ENCODE assay signal across 14 cellular contexts in the genomic region with DNA sequence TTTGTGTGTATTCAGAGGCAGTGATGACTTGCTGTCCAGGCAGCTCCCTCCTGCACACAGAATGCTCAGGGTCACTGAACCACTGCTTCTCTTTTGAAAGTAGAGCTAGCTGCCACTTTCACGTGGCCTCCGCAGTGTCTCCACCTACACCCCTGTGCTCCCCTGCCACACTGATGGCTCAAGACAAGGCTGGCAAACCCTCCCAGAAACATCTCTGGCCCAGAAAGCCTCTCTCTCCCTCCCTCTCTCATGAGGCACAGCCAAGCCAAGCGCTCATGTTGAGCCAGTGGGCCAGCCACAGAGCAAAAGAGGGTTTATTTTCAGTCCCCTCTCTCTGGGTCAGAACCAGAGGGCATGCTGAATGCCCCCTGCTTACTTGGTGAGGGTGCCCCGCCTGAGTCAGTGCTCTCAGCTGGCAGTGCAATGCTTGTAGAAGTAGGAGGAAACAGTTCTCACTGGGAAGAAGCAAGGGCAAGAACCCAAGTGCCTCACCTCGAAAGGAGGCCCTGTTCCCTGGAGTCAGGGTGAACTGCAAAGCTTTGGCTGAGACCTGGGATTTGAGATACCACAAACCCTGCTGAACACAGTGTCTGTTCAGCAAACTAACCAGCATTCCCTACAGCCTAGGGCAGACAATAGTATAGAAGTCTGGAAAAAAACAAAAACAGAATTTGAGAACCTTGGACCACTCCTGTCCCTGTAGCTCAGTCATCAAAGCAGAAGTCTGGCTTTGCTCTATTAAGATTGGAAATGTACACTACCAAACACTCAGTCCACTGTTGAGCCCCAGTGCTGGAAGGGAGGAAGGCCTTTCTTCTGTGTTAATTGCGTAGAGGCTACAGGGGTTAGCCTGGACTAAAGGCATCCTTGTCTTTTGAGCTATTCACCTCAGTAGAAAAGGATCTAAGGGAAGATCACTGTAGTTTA. TPM values are rescaled to one million over a fixed set of nuclear protein-coding genes. Genes with fewer than 3 reads are reported as not detected.
DNase-seq lines count a peak whose midpoint lies in the region; ATAC-seq and TF ChIP-seq lines count a peak whose summit lies in the region.
"Had no signal": no experiment of that assay in that cellular context is flagged by ENCODE, and none has a peak within 500 bp of the region (broad histone marks: within the 10 kb centered on the region; RNA-seq: fewer than 3 reads in every experiment).

No MANE protein-coding gene starts in this region.

- no peak overlapping the region for H2AFZ ChIP-seq in smooth muscle cell (ENCODE audit: low read depth)

- TF ChIP-seq CTCF in smooth muscle cell (IDR thresholded peaks at IDR 0.05; ENCODE audit: borderline replicate concordance, insufficient read depth, poor library complexity, severe bottlenecking) (no peak), spleen (IDR thresholded peaks at IDR 0.05 in 8 of 11, conservative IDR thresholded peaks at IDR 0.05 in 3 of 11) (no peak)

- no peaks in the 10 kb centered on the region for H3K9me3 Mint-ChIP-seq in activated T-cell treated with anti-CD3 and anti-CD28 coated beads, Interleukin-2, amount 50 U/mL, for 4 hours
- H3K9me3 Mint-ChIP-seq: activated CD4-positive, alpha-beta T cell treated with anti-CD3 and anti-CD28 coated beads, Interleukin-2, amount 10 ng/mL, durations not matched to agents 7 days and 5 days had no signal

- intact Hi-C loops in spleen (cut with DNase I; ENCODE audit: low total_unique reads) = no loop called here

- H3K36me3 Mint-ChIP-seq in activated T-cell treated with anti-CD3 and anti-CD28 coated beads, Interleukin-2, amount 50 U/mL, for 4 hours (ENCODE audit: insufficient read depth) = peaks cover 17% of the 10 kb centered on the region

- no peak for ATAC-seq in activated T-cell treated with anti-CD3 and anti-CD28 coated beads, Interleukin-2, amount 50 U/mL, for 4 hours
- ATAC-seq in HG03025 (IDR thresholded peaks at IDR 0.05; ENCODE audit: low FRiP score, unreplicated experiment) = no peak

- H3K4me2 ChIP-seq in smooth muscle cell = no peak overlapping the region

- peak; percentile 17 for DNase-seq in DMS 273 (lab: John Stamatoyannopoulos, UW; ENCODE audit: unreplicated experiment)
- DNase-seq in DMS 273 treated with DMSO at 0.1 percent for 48 hours (lab: John Stamatoyannopoulos, UW) = no peak
- DNase-seq in amniotic epithelial cell (ENCODE audit: low read depth) = peak; percentile 32
- peak; percentile 48 for DNase-seq in kidney tubule cell (ENCODE audit: low spot score)
- no peak for DNase-seq in smooth muscle cell (lab: John Stamatoyannopoulos, UW; ENCODE audit: unreplicated experiment)
- no peak for DNase-seq in spleen
- DNase-seq in activated T-cell treated with anti-CD3 and anti-CD28 coated beads, Interleukin-2, amount 50 U/mL, for 4 hours = no peak
- DNase-seq: 8988T; activated CD4-positive, alpha-beta T cell treated with anti-CD3 and anti-CD28 coated beads, Interleukin-2, amount 10 ng/mL, durations not matched to agents 7 days and 5 days; DMS79; NCI-H526 treated with DMSO at 0.1 percent for 48 hours; stimulated activated CD4-positive, alpha-beta T cell treated with anti-CD3 and anti-CD28 coated beads, Interleukin-15, amount 100 ng/mL, for 24 hours had no signal

- 80% methylated on average over 6 of the region's 6 CpGs for WGBS in smooth muscle cell (ENCODE audit: low lambda C conversion rate)
- 75 to 93% (median 89%) methylated on average over 6 of the region's 6 CpGs for WGBS in spleen, 5 donors

- H3K4me1 ChIP-seq in smooth muscle cell (ENCODE audit: low read depth) = peaks cover 4% of the 10 kb centered on the region
- peaks cover 0 to 21% (median 6%) of the 10 kb centered on the region in 6 donors for H3K4me1 ChIP-seq in spleen

- H3K27ac ChIP-seq in smooth muscle cell (ENCODE audit: low read depth) = peak overlapping the region; percentile 92
- H3K27ac ChIP-seq in spleen = peak overlapping the region in 1 of 8 donors; percentile 21

- peaks cover 59% of the 10 kb centered on the region for H3F3A ChIP-seq in smooth muscle cell (ENCODE audit: low read depth)

- no peak for TF ChIP-seq POLR2A in spleen (IDR thresholded peaks at IDR 0.05)

- peaks cover under 1% of the 10 kb centered on the region for H3K79me2 ChIP-seq in smooth muscle cell (ENCODE audit: low read depth)

- H3K4me3 Mint-ChIP-seq in activated T-cell treated with anti-CD3 and anti-CD28 coated beads, Interleukin-2, amount 50 U/mL, for 4 hours = no peak overlapping the region
- H3K4me3 Mint-ChIP-seq: activated CD4-positive, alpha-beta T cell treated with anti-CD3 and anti-CD28 coated beads, Interleukin-2, amount 10 ng/mL, durations not matched to agents 7 days and 5 days had no signal

- H3K27me3 Mint-ChIP-seq in activated T-cell treated with anti-CD3 and anti-CD28 coated beads, Interleukin-2, amount 50 U/mL, for 4 hours (ENCODE audit: low read depth) = no peaks in the 10 kb centered on the region
- H3K27me3 Mint-ChIP-seq: activated CD4-positive, alpha-beta T cell treated with anti-CD3 and anti-CD28 coated beads, Interleukin-2, amount 10 ng/mL, durations not matched to agents 7 days and 5 days had no signal

- H3K4me3 ChIP-seq in smooth muscle cell (no peak overlapping the region), spleen (no peak overlapping the region)

- H3K9me3 ChIP-seq in smooth muscle cell (replicated peaks; ENCODE audit: low read depth) (no peaks in the 10 kb centered on the region), spleen (no peaks in the 10 kb centered on the region)

- peaks cover 7% of the 10 kb centered on the region for H3K4me1 Mint-ChIP-seq in activated T-cell treated with anti-CD3 and anti-CD28 coated beads, Interleukin-2, amount 50 U/mL, for 4 hours (ENCODE audit: low read depth)

- peaks cover 60% of the 10 kb centered on the region for H4K20me1 ChIP-seq in smooth muscle cell (ENCODE audit: low read depth)

- H3K27me3 ChIP-seq in smooth muscle cell (ENCODE audit: low read depth) (no peaks in the 10 kb centered on the region), spleen (replicated peaks in 1 of 7) (no peaks in the 10 kb centered on the region)

- H3K9ac ChIP-seq in smooth muscle cell (ENCODE audit: low read depth) = no peak overlapping the region

- peaks cover 2% of the 10 kb centered on the region for H3K36me3 ChIP-seq in smooth muscle cell (ENCODE audit: low read depth)
- peaks cover 0 to 37% (median 0%) of the 10 kb centered on the region in 6 donors for H3K36me3 ChIP-seq in spleen

RNA-seq across cellular contexts. Expression of a gene that starts 15.8 kb away (rescaled TPM):
- total RNA-seq in smooth muscle cell (306 and 316 TPM in 2 replicates), spleen (10 to 100 TPM; 21.0 to 56.3 (median 40.1) TPM)
- polyA plus RNA-seq in smooth muscle cell (157 and 183 TPM in 2 replicates), spleen (1 to 10 TPM; 2.1 to 8.3 (median 5.9) TPM)
- 10 to 100 TPM; 19.7 to 26.7 (median 21.1) TPM for total RNA-seq in activated T-cell treated with anti-CD3 and anti-CD28 coated beads, Interleukin-2, amount 50 U/mL, for 4 hours

RNA-seq across cellular contexts. Expression of a gene that starts 32.8 kb away (rescaled TPM):
- total RNA-seq in smooth muscle cell = not detected in 2 replicates
- not detected in 2 replicates for polyA plus RNA-seq in smooth muscle cell
- total RNA-seq in spleen = 1 to 10 TPM in 6 of 7 donors, not detected in 1; 3.0 to 8.7 (median 4.2) TPM
- polyA plus RNA-seq in spleen = 1 to 10 TPM; 2.2 to 4.8 (median 3.3) TPM
- not detected for total RNA-seq in activated T-cell treated with anti-CD3 and anti-CD28 coated beads, Interleukin-2, amount 50 U/mL, for 4 hours
- total RNA-seq: activated CD4-positive, alpha-beta T cell treated with anti-CD3 and anti-CD28 coated beads, Interleukin-2, amount 10 ng/mL, durations not matched to agents 7 days and 5 days; SK-MEL-5 had no signal

Comparison
In these comparisons a context has a peak if more than half of its experiments do, and no peak if none do; other contexts are left out.
1. DNase-seq: peak in DMS 273 (single experiment), amniotic epithelial cell (single experiment) and kidney tubule cell (single experiment); none in DMS 273 treated with DMSO at 0.1 percent for 48 hours (single experiment), smooth muscle cell (single experiment), spleen (single experiment) and activated T-cell treated with anti-CD3 and anti-CD28 coated beads, Interleukin-2, amount 50 U/mL, for 4 hours (single experiment).